Comparison of ENCODE assay signal across 18 cellular contexts in genomic region chr6:135286962-135287525, GRCh38.
DNase-seq lines count a peak whose midpoint lies in the region; FAIRE-seq and TF ChIP-seq lines count a peak whose summit lies in the region.
"Had no signal": no experiment of that assay in that cellular context is flagged by ENCODE, and none has a peak within 500 bp of the region (broad histone marks: within the 10 kb centered on the region; RNA-seq: fewer than 3 reads in every experiment).

No MANE protein-coding gene starts in this region.

- TF ChIP-seq RAD21 in H1 (IDR thresholded peaks at IDR 0.05 in 1 of 2, conservative IDR thresholded peaks at IDR 0.05 in 1 of 2; ENCODE audit: low read depth in 2 of 2, low read length in 2 of 2) = no peak

- no peak overlapping the region for H2AFZ ChIP-seq in H1 (ENCODE audit: low read length)
- no peak overlapping the region for H2AFZ ChIP-seq in Karpas-422 (ENCODE audit: low read length)

- H3K23ac ChIP-seq in H1 (ENCODE audit: insufficient read length) = no peak overlapping the region

- H3K4me2 ChIP-seq in H1 (ENCODE audit: insufficient read depth in 1 of 2, low read depth in 2 of 2, low read length in 2 of 2) = no peak overlapping the region
- H3K4me2 ChIP-seq in Karpas-422 (ENCODE audit: low read depth, low read length, poor library complexity, severe bottlenecking) = no peak overlapping the region

- no peaks in the 10 kb centered on the region for H3K23me2 ChIP-seq in H1 (ENCODE audit: low read depth, low read length)

- H3K9ac ChIP-seq in H1 (replicated peaks in 1 of 4; ENCODE audit: extremely low read depth in 1 of 4, low read depth in 3 of 4, low read length in 3 of 4) = no peak overlapping the region
- H3K9ac ChIP-seq in Karpas-422 (ENCODE audit: low read length) = no peak overlapping the region

- no peaks in the 10 kb centered on the region for H3K36me3 ChIP-seq in H1 (ENCODE audit: control insufficient read depth in 2 of 4, insufficient read depth in 4 of 4, low read length in 3 of 4)
- H3K36me3 ChIP-seq in Karpas-422 (ENCODE audit: insufficient read depth, low read length) = no peaks in the 10 kb centered on the region

- H3K27ac ChIP-seq in H1 (ENCODE audit: low read depth, low read length) (no peak overlapping the region), Karpas-422 (ENCODE audit: low read length) (no peak overlapping the region; the same call in 1 of the 2 replicates)
- H3K27ac ChIP-seq: dorsolateral prefrontal cortex, thoracic aorta had no signal

- 92% methylated on average over 8 of the region's 8 CpGs; no CpG with 5 or more reads in 1 of the 2 experiments for WGBS in H1 (ENCODE audit: extremely low coverage in 1 of 2, insufficient coverage in 1 of 2, insufficient read length in 1 of 2, insufficient replicate concordance in 2 of 2, low coverage in 1 of 2, low lambda C conversion rate in 2 of 2, missing lambda C conversion rate in 1 of 2), 2 experiments

- CTCF ChIA-PET in H1 (lab: Charles Lee; ENCODE audit: partially characterized antibody) = no interaction called here

- no peak overlapping the region for H3K56ac ChIP-seq in H1 (replicated peaks; ENCODE audit: insufficient read length, low read depth, low read length)

- H2AK5ac ChIP-seq in H1 (ENCODE audit: low read depth, low read length) = no peak overlapping the region

- H4K5ac ChIP-seq in H1 (ENCODE audit: insufficient read length, low read depth, low read length) = no peak overlapping the region

- TF ChIP-seq EP300 in H1 (IDR thresholded peaks at IDR 0.05; ENCODE audit: borderline replicate concordance in 1 of 2, low read depth in 2 of 2, low read length in 2 of 2) = no peak

- no peaks in the 10 kb centered on the region for H3K9me3 ChIP-seq in H1 (ENCODE audit: insufficient read depth in 2 of 2, low read depth in 1 of 2, low read length in 1 of 2)
- H3K9me3 ChIP-seq in Karpas-422 (ENCODE audit: low read length) = no peaks in the 10 kb centered on the region
- H3K9me3 ChIP-seq: thoracic aorta had no signal

- no peak overlapping the region for H3K4ac ChIP-seq in H1 (replicated peaks; ENCODE audit: insufficient read length, low read depth, low read length)

- H3K79me2 ChIP-seq in H1 (ENCODE audit: control insufficient read depth in 1 of 2, insufficient read depth in 2 of 2, low read length in 2 of 2) (no peaks in the 10 kb centered on the region), Karpas-422 (ENCODE audit: low read length) (no peaks in the 10 kb centered on the region)

- H3K27me3 ChIP-seq in H1 (replicated peaks in 1 of 4; ENCODE audit: control insufficient read depth in 3 of 4, extremely low read depth in 1 of 4, insufficient read depth in 3 of 4, low read length in 3 of 4) (no peaks in the 10 kb centered on the region), Karpas-422 (ENCODE audit: low read length) (no peaks in the 10 kb centered on the region)
- H3K27me3 ChIP-seq: dorsolateral prefrontal cortex had no signal

- H2BK20ac ChIP-seq in H1 (ENCODE audit: low read length) = no peak overlapping the region

- DNase-seq in CD1c-positive myeloid dendritic cell (ENCODE audit: extremely low spot score) = peak; percentile 17
- peak; percentile 90 for DNase-seq in KBM-7
- peak; percentile 50 for DNase-seq in SIG-M5 (lab: John Stamatoyannopoulos, UW)
- DNase-seq in H1 (ENCODE audit: low read depth in 1 of 2, low spot score in 2 of 2) = no peak
- DNase-seq in NCI-H446 treated with DMSO at 0.1 percent for 48 hours (lab: John Stamatoyannopoulos, UW) = no peak
- no peak for DNase-seq in Karpas-422
- no peak for DNase-seq in ureter (ENCODE audit: low spot score)
- DNase-seq in stimulated activated CD4-positive, alpha-beta T cell treated with anti-CD3 and anti-CD28 coated beads, Interleukin-1b, Interleukin-23, amount 100 ng/mL, for 48 hours = no peak
- DNase-seq: activated CD4-positive, alpha-beta T cell treated with anti-CD3 and anti-CD28 coated beads for 48 hours; activated naive CD8-positive, alpha-beta T cell treated with anti-CD3 and anti-CD28 coated beads, Interleukin-2, amount 10 ng/mL, durations not matched to agents 7 days and 5 days; DMS153; dorsolateral prefrontal cortex; GOT3; posterior cingulate gyrus; small intestine; stimulated activated CD4-positive, alpha-beta T cell treated with anti-CD3 and anti-CD28 coated beads, Interleukin-4, amount 100 ng/mL, for 4 hours; stimulated activated CD8-positive, alpha-beta memory T cell treated with anti-CD3 and anti-CD28 coated beads, Interleukin-4, amount 100 ng/mL, for 48 hours had no signal

- H3K14ac ChIP-seq in H1 (ENCODE audit: insufficient read length) = no peak overlapping the region

- no peak overlapping the region for H3K18ac ChIP-seq in H1 (ENCODE audit: extremely low read depth, low read length)

- TF ChIP-seq POLR2A in H1 (IDR thresholded peaks at IDR 0.05; ENCODE audit: control extremely low read depth in 1 of 2, low read depth in 2 of 2, low read length in 2 of 2) = no peak

- H3K79me1 ChIP-seq in H1 (ENCODE audit: low read depth, low read length) = no peaks in the 10 kb centered on the region

- no peak overlapping the region for H2BK12ac ChIP-seq in H1 (ENCODE audit: low read depth, low read length)

- H4K8ac ChIP-seq in H1 (ENCODE audit: extremely low read depth, insufficient read depth, low read length) = no peak overlapping the region

- no peaks in the 10 kb centered on the region for H3K9me2 ChIP-seq in Karpas-422 (replicated peaks; ENCODE audit: insufficient read depth, low read length)

- no peaks in the 10 kb centered on the region for H4K20me1 ChIP-seq in H1 (replicated peaks in 1 of 2; ENCODE audit: control insufficient read depth in 1 of 2, insufficient read depth in 2 of 2, low read length in 2 of 2)
- H4K20me1 ChIP-seq in Karpas-422 (ENCODE audit: insufficient read depth, low read depth, low read length) = no peaks in the 10 kb centered on the region

- in situ Hi-C loops in KBM-7 (cut with MboI; ENCODE audit: low pct_unique_long_range_greater_than_20kb, low sequenced_read_pairs) = no loop called here

- no peak for FAIRE-seq in H1 (lab: Jason Lieb, UNC)
- FAIRE-seq: small intestine had no signal

- H3K4me3 ChIP-seq in H1 (ENCODE audit: extremely low read depth in 1 of 4, insufficient read depth in 2 of 4, low read depth in 3 of 4, low read length in 4 of 4) (no peak overlapping the region), Karpas-422 (ENCODE audit: low read length) (no peak overlapping the region)
- H3K4me3 ChIP-seq: dorsolateral prefrontal cortex, thoracic aorta had no signal

- POLR2A ChIA-PET in H1 (lab: Charles Lee; ENCODE audit: partially characterized antibody) = no interaction called here

- H4K91ac ChIP-seq in H1 (replicated peaks; ENCODE audit: insufficient read length, low read length) = no peak overlapping the region

- H3K4me1 ChIP-seq in H1 (replicated peaks in 1 of 4; ENCODE audit: control insufficient read depth in 3 of 4, insufficient read depth in 4 of 4, low read length in 3 of 4) = no peaks in the 10 kb centered on the region
- peaks cover 19% of the 10 kb centered on the region for H3K4me1 ChIP-seq in Karpas-422 (ENCODE audit: low read length)

- 0 out of 2 replicates have a peak overlapping the region, but pooled peaks have one; percentile 10 for H2BK15ac ChIP-seq in H1 (ENCODE audit: low read length)

- TF ChIP-seq CTCF in H1 (IDR thresholded peaks at IDR 0.05; ENCODE audit: control extremely low read depth in 1 of 3, insufficient read depth in 1 of 3, low read depth in 1 of 3, low read length in 3 of 3) = no peak

- H2BK120ac ChIP-seq in H1 (replicated peaks; ENCODE audit: low read depth, low read length) = no peak overlapping the region

- H2BK5ac ChIP-seq in H1 (ENCODE audit: low read depth, low read length) = no peak overlapping the region

TF ChIP-seq in H1, 55 proteins besides CTCF, POLR2A, EP300 and RAD21:
- TF ChIP-seq CREB1 (IDR thresholded peaks at IDR 0.05) (no peak), BCL11A (IDR thresholded peaks at IDR 0.05; ENCODE audit: low read depth in 2 of 2, low read length in 2 of 2) (no peak), POLR2AphosphoS5 (IDR thresholded peaks at IDR 0.05; ENCODE audit: low read depth, low read length) (no peak), JUND (IDR thresholded peaks at IDR 0.05; ENCODE audit: low read length) (no peak), RNF2 (IDR thresholded peaks at IDR 0.05; ENCODE audit: borderline replicate concordance, low read depth, low read length, missing control alignments, poor library complexity, severe bottlenecking) (no peak), GTF2F1 (IDR thresholded peaks at IDR 0.05; ENCODE audit: borderline replicate concordance, low read depth, low read length) (no peak), TAF7 (optimal IDR thresholded peaks at IDR 0.05; ENCODE audit: borderline replicate concordance, low read depth, low read length) (no peak), SIX5 (IDR thresholded peaks at IDR 0.05; ENCODE audit: low read depth, low read length) (no peak), CBX5 (IDR thresholded peaks at IDR 0.05; ENCODE audit: low read depth, low read length) (no peak), SIN3A (conservative IDR thresholded peaks at IDR 0.05 in 1 of 2, IDR thresholded peaks at IDR 0.05 in 1 of 2; ENCODE audit: low read depth in 1 of 2, low read length in 2 of 2) (no peak)
- TF ChIP-seq, protein P1, sequence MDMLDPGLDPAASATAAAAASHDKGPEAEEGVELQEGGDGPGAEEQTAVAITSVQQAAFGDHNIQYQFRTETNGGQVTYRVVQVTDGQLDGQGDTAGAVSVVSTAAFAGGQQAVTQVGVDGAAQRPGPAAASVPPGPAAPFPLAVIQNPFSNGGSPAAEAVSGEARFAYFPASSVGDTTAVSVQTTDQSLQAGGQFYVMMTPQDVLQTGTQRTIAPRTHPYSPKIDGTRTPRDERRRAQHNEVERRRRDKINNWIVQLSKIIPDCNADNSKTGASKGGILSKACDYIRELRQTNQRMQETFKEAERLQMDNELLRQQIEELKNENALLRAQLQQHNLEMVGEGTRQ (IDR thresholded peaks at IDR 0.05; ENCODE audit: low read length) = no peak

Comparison
In these comparisons a context has a peak if more than half of its experiments do, and no peak if none do; other contexts are left out.
1. DNase-seq: peak in CD1c-positive myeloid dendritic cell (single experiment), KBM-7 (single experiment) and SIG-M5 (single experiment); none in H1 (0 of 2), NCI-H446 treated with DMSO at 0.1 percent for 48 hours (single experiment), Karpas-422 (single experiment), ureter (single experiment) and stimulated activated CD4-positive, alpha-beta T cell treated with anti-CD3 and anti-CD28 coated beads, Interleukin-1b, Interleukin-23, amount 100 ng/mL, for 48 hours (single experiment).